In genomic region chr5:65926276-65926761, GRCh38 we compare ENCODE assay signal across 8 cellular contexts. TPM values are rescaled to one million over a fixed set of nuclear protein-coding genes. Genes with fewer than 3 reads are reported as not detected.
DNase-seq lines count a peak whose midpoint lies in the region; ATAC-seq and TF ChIP-seq lines count a peak whose summit lies in the region.

Gene ERBIN (plus strand): TSS chr5:65926575. CDS start chr5:65992719, 66,144 bp downstream.

- peak within 1 kb of the TSS; percentile 91 to 97 for H3K27ac Mint-ChIP-seq in T-cell

- POLR2A ChIA-PET in T-cell (lab: Charles Lee): interaction anchor here (0.6 to 0.7 kb wide), 6 partner anchors 93 to 207 kb away, joined by 3 to 7 read pairs (median 4); no protein-coding TSS in a partner anchor

- H3K27me3 Mint-ChIP-seq in T-cell: no peaks in the 10 kb centered on the region

- peak; percentile 27 for TF ChIP-seq POLR2A in transverse colon (IDR thresholded peaks at IDR 0.05)

- no peak for TF ChIP-seq CTCF in cardiac muscle cell (IDR thresholded peaks at IDR 0.05; ENCODE audit: low read depth, low read length)
- no peak for TF ChIP-seq CTCF in transverse colon (IDR thresholded peaks at IDR 0.05)

- WGBS in transverse colon (ENCODE audit: low coverage in 1 of 2), 2 donors: 1% methylated on average over 33 of the region's 44 CpGs; no CpG with 5 or more reads in 1 of the 2 donors

- H3K4me3 ChIP-seq in adipocyte (ENCODE audit: low read length): peak within 1 kb of the TSS; percentile 98
- H3K4me3 ChIP-seq in cardiac muscle cell: peak within 1 kb of the TSS; percentile 66
- H3K4me3 ChIP-seq in transverse colon: peak within 1 kb of the TSS; percentile 51 to 89 (median 82)

- peak within 1 kb of the TSS; percentile 99 for H3K9ac ChIP-seq in adipocyte (ENCODE audit: low read length)

- H3K9me3 Mint-ChIP-seq in T-cell: no peaks in the 10 kb centered on the region

- H3K27me3 ChIP-seq in adipocyte (replicated peaks; ENCODE audit: control insufficient read depth, insufficient read depth, low read length) (no peaks in the 10 kb centered on the region), cardiac muscle cell (no peaks in the 10 kb centered on the region), transverse colon (no peaks in the 10 kb centered on the region)

- H3K27ac ChIP-seq in cardiac muscle cell: peak within 1 kb of the TSS; percentile 97
- H3K27ac ChIP-seq in transverse colon: peak within 1 kb of the TSS; percentile 97 to 100 (median 99)

- H3K36me3 ChIP-seq in adipocyte (ENCODE audit: control insufficient read depth, insufficient read depth, low read length, severe bottlenecking): peaks cover 3% of the 10 kb centered on the region
- no peaks in the 10 kb centered on the region for H3K36me3 ChIP-seq in cardiac muscle cell
- no peaks in the 10 kb centered on the region for H3K36me3 ChIP-seq in transverse colon

- ATAC-seq in GM21515 (IDR thresholded peaks at IDR 0.05; ENCODE audit: unreplicated experiment) (peak; percentile 27), T-cell (replicated peaks in 1 of 4) (peak; percentile 12 to 31 (median 18))

- peak within 1 kb of the TSS; percentile 88 to 99 (median 90) for H3K4me3 Mint-ChIP-seq in T-cell

- peaks cover 49 to 60% (median 50%) of the 10 kb centered on the region in 3 donors for H3K4me1 Mint-ChIP-seq in T-cell

- intact Hi-C loops in posterior cingulate gyrus (cut with DNase I): loop anchor here (5.0 to 10.0 kb wide), 4 partner anchors 109 to 302 kb away; partner anchors contain the start of genes NLN, SGTB, SHLD3 and TRAPPC13
- intact Hi-C loops in transverse colon (cut with DNase I; ENCODE audit: low total_unique reads): loop anchor here (10.0 kb wide), 1 partner anchor 218 kb away; the partner anchor contains the start of gene SREK1

- DNase-seq in DMS 273 (lab: John Stamatoyannopoulos, UW; ENCODE audit: unreplicated experiment) (peak; percentile 88), HuH-7 (ENCODE audit: low spot score) (peak; percentile 46), T-cell (peak; percentile 33 to 68 (median 50)), adipocyte (ENCODE audit: low read depth) (peak; percentile 88), cardiac muscle cell (ENCODE audit: low read depth in 1 of 2, low spot score in 1 of 2) (peak; percentile 69 to 90), posterior cingulate gyrus (peak; percentile 40 to 91 (median 56)), transverse colon (peak; percentile 90)

- no peak for TF ChIP-seq EP300 in transverse colon (IDR thresholded peaks at IDR 0.05; ENCODE audit: low read depth)

- H3K4me1 ChIP-seq in adipocyte (ENCODE audit: control insufficient read depth, insufficient read depth, low read length): peaks cover 22% of the 10 kb centered on the region
- no peaks in the 10 kb centered on the region for H3K4me1 ChIP-seq in cardiac muscle cell (ENCODE audit: low read depth)
- peaks cover 6 to 48% (median 12%) of the 10 kb centered on the region in 4 donors for H3K4me1 ChIP-seq in transverse colon

- in situ Hi-C loops in transverse colon (cut with MboI; ENCODE audit: low pct_ligation_motif_present in 1 of 4, low pct_unique_long_range_greater_than_20kb in 1 of 4, low sequenced_read_pairs in 3 of 4): loop anchor here in 2 of 4 donors (10.0 to 25.0 kb wide), 2 partner anchors 111 to 218 kb away; partner anchors contain the start of gene SREK1 (in 2 of the 2)

- H3K9me3 ChIP-seq in adipocyte (ENCODE audit: control insufficient read depth, low read length): no peaks in the 10 kb centered on the region
- H3K9me3 ChIP-seq in cardiac muscle cell (ENCODE audit: low read depth): no peaks in the 10 kb centered on the region
- no peaks in the 10 kb centered on the region for H3K9me3 ChIP-seq in transverse colon

- peaks cover 12% of the 10 kb centered on the region for H3K36me3 Mint-ChIP-seq in T-cell

- CTCF ChIA-PET in T-cell (lab: Charles Lee): interaction anchor here in 1 of 2 donors (1.1 to 1.4 kb wide), 3 partner anchors 21 to 245 kb away, joined by 3 to 8 read pairs (median 3); no protein-coding TSS in a partner anchor

RNA-seq across cellular contexts. Expression of gene ERBIN, which starts in this region (rescaled TPM):
- total RNA-seq in T-cell (100 to 1,000 TPM; 105 to 125 (median 112) TPM), cardiac muscle cell (28.9 and 35.1 TPM in 2 replicates), transverse colon (100 to 1,000 TPM in 3 of 4 donors, 10 to 100 TPM in 1; 54.9 to 134 (median 109) TPM)
- 22.3 and 35.2 TPM in 2 replicates for polyA plus RNA-seq in cardiac muscle cell

Comparison
In these comparisons a context has a peak if more than half of its experiments do, and no peak if none do; other contexts are left out.
1. Peak in every context shown above with its lines: DNase-seq, ATAC-seq, H3K4me3 ChIP-seq and H3K27ac ChIP-seq.